Comparison of ENCODE assay signal across 1 cellular context in genomic region chr6:30781697-30782424, GRCh38.
TF ChIP-seq lines count a peak whose summit lies in the region.

No MANE protein-coding gene starts in this region.

TF ChIP-seq in HepG2, 621 proteins besides CTCF, POLR2A, EP300 and RAD21 (continued from another document and continues in another):
- TF ChIP-seq UBTF (CRISPR knock-in tag; IDR thresholded peaks at IDR 0.05) (peak; percentile 72), HMGXB4 (CRISPR knock-in tag; IDR thresholded peaks at IDR 0.05; ENCODE audit: borderline replicate concordance in 1 of 2, low read depth in 1 of 2) (peak; percentile 46 to 88; a peak in 2 of 4 replicates), ZNF44 (CRISPR knock-in tag; IDR thresholded peaks at IDR 0.05) (peak; percentile 90; the same call in 1 of the 2 replicates), ZSCAN31 (CRISPR knock-in tag; IDR thresholded peaks at IDR 0.05; ENCODE audit: low read depth) (peak; percentile 98), TOE1 (CRISPR knock-in tag; IDR thresholded peaks at IDR 0.05) (peak; percentile 96; the same call in 1 of the 2 replicates), POGK (CRISPR knock-in tag; conservative IDR thresholded peaks at IDR 0.05) (peak; percentile 53), ZNF639 (CRISPR knock-in tag; conservative IDR thresholded peaks at IDR 0.05) (peak; percentile 68; the same call in 1 of the 2 replicates), RORA (CRISPR knock-in tag; IDR thresholded peaks at IDR 0.05) (no peak; the same call in 1 of the 2 replicates), ZNF460 (CRISPR knock-in tag; IDR thresholded peaks at IDR 0.05; ENCODE audit: borderline replicate concordance) (peak; percentile 10; the same call in 1 of the 2 replicates), POLR2AphosphoS5 (IDR thresholded peaks at IDR 0.05; ENCODE audit: low read depth, low read length) (peak; percentile 63), NKX3-1 (CRISPR knock-in tag; IDR thresholded peaks at IDR 0.05) (no peak), ZNF407 (CRISPR knock-in tag; IDR thresholded peaks at IDR 0.05; ENCODE audit: not compliant biosample characterization) (peak; percentile 51), ZNF275 (CRISPR knock-in tag; IDR thresholded peaks at IDR 0.05; ENCODE audit: borderline replicate concordance) (0 out of 2 replicates have a peak, but pooled peaks have one; percentile 77), HNF1B (CRISPR knock-in tag; IDR thresholded peaks at IDR 0.05) (peak; percentile 92), HNRNPLL (IDR thresholded peaks at IDR 0.05; ENCODE audit: low read depth, low read length, poor library complexity, severe bottlenecking) (no peak), ZSCAN12 (CRISPR knock-in tag; IDR thresholded peaks at IDR 0.05) (peak; percentile 56; the same call in 1 of the 2 replicates), YEATS4 (CRISPR knock-in tag; IDR thresholded peaks at IDR 0.05; ENCODE audit: borderline replicate concordance) (peak; percentile 81; the same call in 1 of the 2 replicates), NFIC (IDR thresholded peaks at IDR 0.05; ENCODE audit: low read length) (peak; percentile 99), ZNF33B (CRISPR knock-in tag; IDR thresholded peaks at IDR 0.05) (no peak; the same call in 1 of the 2 replicates), ZNF563 (CRISPR knock-in tag; IDR thresholded peaks at IDR 0.05) (peak; percentile 87), ZNF256 (CRISPR knock-in tag; conservative IDR thresholded peaks at IDR 0.05) (no peak; the same call in 1 of the 2 replicates), ZNF569 (CRISPR knock-in tag; IDR thresholded peaks at IDR 0.05; ENCODE audit: borderline replicate concordance) (no peak), FIP1L1 (IDR thresholded peaks at IDR 0.05; ENCODE audit: borderline replicate concordance, insufficient read depth, low read depth, low read length) (0 out of 2 replicates have a peak, but pooled peaks have one; percentile 25), ZNF660 (CRISPR knock-in tag; IDR thresholded peaks at IDR 0.05; ENCODE audit: borderline replicate concordance, low read depth) (no peak), ZNF543 (CRISPR knock-in tag; IDR thresholded peaks at IDR 0.05) (no peak; the same call in 1 of the 2 replicates), DPF2 (CRISPR knock-in tag; IDR thresholded peaks at IDR 0.05; ENCODE audit: borderline replicate concordance, low read depth) (peak; percentile 58; the same call in 1 of the 2 replicates), ZNF781 (CRISPR knock-in tag; IDR thresholded peaks at IDR 0.05; ENCODE audit: borderline replicate concordance, not compliant biosample characterization) (peak; percentile 83), TEAD2 (CRISPR knock-in tag; IDR thresholded peaks at IDR 0.05) (0 out of 2 replicates have a peak, but pooled peaks have one; percentile 54), ZNF766 (CRISPR knock-in tag; IDR thresholded peaks at IDR 0.05; ENCODE audit: borderline replicate concordance) (peak; percentile 88; the same call in 1 of the 2 replicates), ZNF839 (CRISPR knock-in tag; IDR thresholded peaks at IDR 0.05; ENCODE audit: borderline replicate concordance) (no peak)
- TF ChIP-seq, protein P1, sequence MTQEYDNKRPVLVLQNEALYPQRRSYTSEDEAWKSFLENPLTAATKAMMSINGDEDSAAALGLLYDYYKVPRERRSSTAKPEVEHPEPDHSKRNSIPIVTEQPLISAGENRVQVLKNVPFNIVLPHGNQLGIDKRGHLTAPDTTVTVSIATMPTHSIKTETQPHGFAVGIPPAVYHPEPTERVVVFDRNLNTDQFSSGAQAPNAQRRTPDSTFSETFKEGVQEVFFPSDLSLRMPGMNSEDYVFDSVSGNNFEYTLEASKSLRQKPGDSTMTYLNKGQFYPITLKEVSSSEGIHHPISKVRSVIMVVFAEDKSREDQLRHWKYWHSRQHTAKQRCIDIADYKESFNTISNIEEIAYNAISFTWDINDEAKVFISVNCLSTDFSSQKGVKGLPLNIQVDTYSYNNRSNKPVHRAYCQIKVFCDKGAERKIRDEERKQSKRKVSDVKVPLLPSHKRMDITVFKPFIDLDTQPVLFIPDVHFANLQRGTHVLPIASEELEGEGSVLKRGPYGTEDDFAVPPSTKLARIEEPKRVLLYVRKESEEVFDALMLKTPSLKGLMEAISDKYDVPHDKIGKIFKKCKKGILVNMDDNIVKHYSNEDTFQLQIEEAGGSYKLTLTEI (CRISPR knock-in tag; conservative IDR thresholded peaks at IDR 0.05): no peak
- TF ChIP-seq, protein P2, sequence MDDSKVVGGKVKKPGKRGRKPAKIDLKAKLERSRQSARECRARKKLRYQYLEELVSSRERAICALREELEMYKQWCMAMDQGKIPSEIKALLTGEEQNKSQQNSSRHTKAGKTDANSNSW (CRISPR knock-in tag; IDR thresholded peaks at IDR 0.05; ENCODE audit: borderline replicate concordance): no peak
- TF ChIP-seq, protein P3, sequence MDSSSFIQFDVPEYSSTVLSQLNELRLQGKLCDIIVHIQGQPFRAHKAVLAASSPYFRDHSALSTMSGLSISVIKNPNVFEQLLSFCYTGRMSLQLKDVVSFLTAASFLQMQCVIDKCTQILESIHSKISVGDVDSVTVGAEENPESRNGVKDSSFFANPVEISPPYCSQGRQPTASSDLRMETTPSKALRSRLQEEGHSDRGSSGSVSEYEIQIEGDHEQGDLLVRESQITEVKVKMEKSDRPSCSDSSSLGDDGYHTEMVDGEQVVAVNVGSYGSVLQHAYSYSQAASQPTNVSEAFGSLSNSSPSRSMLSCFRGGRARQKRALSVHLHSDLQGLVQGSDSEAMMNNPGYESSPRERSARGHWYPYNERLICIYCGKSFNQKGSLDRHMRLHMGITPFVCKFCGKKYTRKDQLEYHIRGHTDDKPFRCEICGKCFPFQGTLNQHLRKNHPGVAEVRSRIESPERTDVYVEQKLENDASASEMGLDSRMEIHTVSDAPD (CRISPR knock-in tag; IDR thresholded peaks at IDR 0.05): no peak
